In the genomic region with DNA sequence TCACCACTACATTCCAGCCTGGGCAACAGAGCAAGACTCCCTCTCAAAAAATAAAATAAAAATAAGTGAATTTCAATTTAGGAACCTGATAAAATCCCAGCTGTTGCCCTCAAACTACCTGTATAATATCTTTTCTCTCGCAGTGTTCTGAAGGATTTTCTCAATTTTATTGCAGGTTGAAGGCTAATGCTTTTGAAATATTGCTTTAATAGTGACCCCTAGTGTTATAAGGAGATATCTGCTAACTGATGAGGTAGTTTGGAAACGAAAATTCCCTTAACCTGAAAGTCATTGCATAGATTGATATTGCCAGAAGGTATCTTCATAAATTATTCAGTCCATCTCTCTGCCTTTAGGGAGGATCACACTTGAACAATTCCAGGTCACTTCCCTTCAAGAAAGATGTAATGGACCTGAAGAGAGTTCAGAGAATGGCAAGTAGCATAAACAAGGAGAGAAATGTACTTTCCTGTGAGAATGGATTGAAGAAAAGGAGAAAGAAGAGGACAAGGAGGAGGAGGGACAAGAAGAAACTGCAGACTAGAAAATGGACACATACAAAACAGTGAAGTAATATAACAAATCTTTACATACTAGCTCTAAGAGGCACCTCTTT, we compare ENCODE assay signal across 9 cellular contexts.
DNase-seq lines count a peak whose midpoint lies in the region; ATAC-seq, FAIRE-seq and TF ChIP-seq lines count a peak whose summit lies in the region.
"Had no signal": no experiment of that assay in that cellular context is flagged by ENCODE, and none has a peak within 500 bp of the region (broad histone marks: within the 10 kb centered on the region; RNA-seq: fewer than 3 reads in every experiment).

No MANE protein-coding gene starts in this region.

- H3K4me3 ChIP-seq in LNCaP clone FGC (ENCODE audit: low read depth, low read length): no peak overlapping the region
- H3K4me3 ChIP-seq: BLaER1 treated with 17β-estradiol and CSF1 and Interleukin-3, amounts not matched to agents 10 nM and 100 nM had no signal

- FAIRE-seq in H54 (lab: Jason Lieb, UNC): no peak

- TF ChIP-seq POLR2A in H54 (IDR thresholded peaks at IDR 0.05; ENCODE audit: low read depth, low read length): no peak

- DNase-seq in NCI-H1436 (lab: John Stamatoyannopoulos, UW): peak; percentile 33
- DNase-seq in NCI-H1436 treated with DMSO at 0.1 percent for 48 hours (lab: John Stamatoyannopoulos, UW): no peak
- DNase-seq in LNCaP clone FGC (ENCODE audit: low read depth): no peak
- DNase-seq in inferior parietal cortex (ENCODE audit: extremely low spot score): peak; percentile 45
- DNase-seq in HPDE6-E6E7 (ENCODE audit: extremely low spot score): no peak
- no peak for DNase-seq in H54 (ENCODE audit: insufficient read length, low spot score)

- no peak for ATAC-seq in GM21367 (IDR thresholded peaks at IDR 0.05; ENCODE audit: unreplicated experiment)

- H3K27ac ChIP-seq in VCaP: no peak overlapping the region
- H3K27ac ChIP-seq: BLaER1 treated with 17β-estradiol and CSF1 and Interleukin-3, amounts not matched to agents 10 nM and 100 nM had no signal

- TF ChIP-seq CTCF in LNCaP clone FGC (IDR thresholded peaks at IDR 0.05; ENCODE audit: control insufficient read depth, extremely low read depth, insufficient read depth): peak; percentile 55
- TF ChIP-seq CTCF in VCaP (conservative IDR thresholded peaks at IDR 0.05): peak; percentile 75

Comparison
In these comparisons a context has a peak if more than half of its experiments do, and no peak if none do; other contexts are left out.
1. DNase-seq: peak in NCI-H1436 (single experiment) and inferior parietal cortex (single experiment); none in NCI-H1436 treated with DMSO at 0.1 percent for 48 hours (single experiment), LNCaP clone FGC (single experiment), HPDE6-E6E7 (single experiment) and H54 (single experiment).